ENCODE assay signal across 15 cellular contexts in genomic region chr13:33280923-33281322, GRCh38. TPM values are rescaled to one million over a fixed set of nuclear protein-coding genes. Genes with fewer than 3 reads are reported as not detected.
DNase-seq lines count a peak whose midpoint lies in the region; TF ChIP-seq lines count a peak whose summit lies in the region.
"Had no signal": no experiment of that assay in that cellular context is flagged by ENCODE, and none has a peak within 500 bp of the region (broad histone marks: within the 10 kb centered on the region; RNA-seq: fewer than 3 reads in every experiment).

No MANE protein-coding gene starts in this region.

- TF ChIP-seq POLR2A in stomach (IDR thresholded peaks at IDR 0.05), result no peak

- DNase-seq in M059J (ENCODE audit: low read depth), result peak; percentile 51
- DNase-seq in caudate nucleus (lab: John Stamatoyannopoulos, UW), result no peak
- peak; percentile 61 for DNase-seq in mesenchymal stem cell
- no peak for DNase-seq in stomach
- DNase-seq in SKM-1 treated with dmso at 0.1 percent for 144 hours (lab: John Stamatoyannopoulos, UW; ENCODE audit: unreplicated experiment), result no peak
- DNase-seq in G401 (ENCODE audit: low spot score), result no peak
- no peak for DNase-seq in activated CD4-positive, alpha-beta T cell treated with anti-CD3 and anti-CD28 coated beads, Interleukin-2, amount 50 U/mL, for 48 hours
- no peak for DNase-seq in D341Med (ENCODE audit: low spot score)
- DNase-seq: activated CD4-positive, alpha-beta T cell treated with anti-CD3 and anti-CD28 coated beads, Interleukin-2, amount 50 U/mL, for 1 hour; activated T-cell treated with anti-CD3 and anti-CD28 coated beads, Interleukin-2, amount 50 U/mL, for 48 hours; DMS53; GOT3; kidney glomerular epithelial cell; NCI-H146; NCI-H345 had no signal

- peak overlapping the region; percentile 38 for H3K27ac ChIP-seq in caudate nucleus (ENCODE audit: low read depth, low read length)
- H3K27ac ChIP-seq in mesenchymal stem cell (ENCODE audit: low read length, poor library complexity, severe bottlenecking), result peak overlapping the region; percentile 93
- peak overlapping the region in 4 of 5 donors; percentile 26 to 96 (median 44) for H3K27ac ChIP-seq in stomach

- no peaks in the 10 kb centered on the region for H3K27me3 ChIP-seq in mesenchymal stem cell (ENCODE audit: control insufficient read depth in 1 of 2, insufficient read depth in 1 of 2, low read length in 2 of 2)
- H3K27me3 ChIP-seq in stomach, result no peaks in the 10 kb centered on the region

- H3K36me3 ChIP-seq in mesenchymal stem cell (ENCODE audit: control insufficient read depth in 1 of 2, insufficient read depth in 2 of 2, low read depth in 1 of 2, low read length in 2 of 2), result peaks cover 0 to 3% of the 10 kb centered on the region in 2 experiments
- no peaks in the 10 kb centered on the region for H3K36me3 ChIP-seq in stomach

- no peaks in the 10 kb centered on the region for H3K79me1 ChIP-seq in mesenchymal stem cell (replicated peaks; ENCODE audit: low read length, poor library complexity, severe bottlenecking)

- no peak overlapping the region for H4K8ac ChIP-seq in mesenchymal stem cell (ENCODE audit: low read length)

- intact Hi-C loops in stomach (cut with DNase I; ENCODE audit: low total_unique reads), result no loop called here

- H3K4me2 ChIP-seq in mesenchymal stem cell (ENCODE audit: low read length, poor library complexity, severe bottlenecking), result no peak overlapping the region

- H2BK5ac ChIP-seq in mesenchymal stem cell (ENCODE audit: low read depth, low read length, poor library complexity, severe bottlenecking), result no peak overlapping the region

- H3K18ac ChIP-seq in mesenchymal stem cell (ENCODE audit: low read depth in 1 of 2, low read length in 2 of 2), result no peak overlapping the region

- H3K4ac ChIP-seq in mesenchymal stem cell (ENCODE audit: low read depth in 1 of 2, low read length in 2 of 2), result no peak overlapping the region

- peak overlapping the region in 1 of 2 experiments; percentile 62 for H3K4me3 ChIP-seq in mesenchymal stem cell (ENCODE audit: insufficient read depth in 1 of 2, low read depth in 1 of 2, low read length in 2 of 2)
- H3K4me3 ChIP-seq in stomach, result no peak overlapping the region

- TF ChIP-seq CTCF in stomach (IDR thresholded peaks at IDR 0.05), result no peak

- no peak overlapping the region for H2BK120ac ChIP-seq in mesenchymal stem cell (ENCODE audit: low read depth, low read length)

- H3K4me1 ChIP-seq in mesenchymal stem cell (ENCODE audit: control insufficient read depth, insufficient read depth, low read depth, low read length) (peaks cover 3% of the 10 kb centered on the region), stomach (peaks cover 13 to 84% (median 56%) of the 10 kb centered on the region in 4 donors)

- H3K23ac ChIP-seq in mesenchymal stem cell (ENCODE audit: low read length in 2 of 2), result no peak overlapping the region

- H3K14ac ChIP-seq in mesenchymal stem cell (ENCODE audit: low read length in 2 of 2), result no peak overlapping the region

- H4K91ac ChIP-seq in mesenchymal stem cell (ENCODE audit: low read length), result no peak overlapping the region

- 86% methylated on average over 4 of the region's 5 CpGs for WGBS in mesenchymal stem cell
- WGBS in stomach, 5 donors, result 83 to 92% (median 90%) methylated on average over 5 of the region's 5 CpGs

- H2BK12ac ChIP-seq in mesenchymal stem cell (ENCODE audit: low read length in 2 of 2), result no peak overlapping the region

- no peak overlapping the region for H2AFZ ChIP-seq in mesenchymal stem cell (ENCODE audit: low read depth, low read length)

- no peaks in the 10 kb centered on the region for H3K9me3 ChIP-seq in mesenchymal stem cell (ENCODE audit: control insufficient read depth, low read length)
- no peaks in the 10 kb centered on the region for H3K9me3 ChIP-seq in stomach

- in situ Hi-C loops in G401 (cut with HindIII; ENCODE audit: low sequenced_read_pairs), result no loop called here

- no peak for TF ChIP-seq EP300 in stomach (IDR thresholded peaks at IDR 0.05)

- peak overlapping the region; percentile 67 for H3K9ac ChIP-seq in mesenchymal stem cell (ENCODE audit: low read length)

- no peak overlapping the region for H2BK15ac ChIP-seq in mesenchymal stem cell (ENCODE audit: low read depth, poor library complexity, severe bottlenecking)

- H2AK5ac ChIP-seq in mesenchymal stem cell (ENCODE audit: low read length, severe bottlenecking), result no peak overlapping the region

RNA-seq across cellular contexts. Expression of gene STARD13, which starts 4.6 kb away (rescaled TPM):
- 6.6 and 9.4 TPM in 2 replicates for total RNA-seq in M059J (2014; rRNA removed; shearing (Covaris generic))
- 16.1 TPM for polyA plus RNA-seq in mesenchymal stem cell (2013, experiment 1 of 2)
- 14.5 TPM for polyA plus RNA-seq in mesenchymal stem cell (2013, experiment 2 of 2)
- 100 to 1,000 TPM in 1 of 5 donors, 10 to 100 TPM in 4; 41.3 to 158 (median 54.3) TPM for total RNA-seq in stomach
- polyA plus RNA-seq in stomach, result 1 to 10 TPM; 4.4 to 9.2 (median 6.7) TPM
- 0.06 and 0.20 TPM in 2 replicates for total RNA-seq in G401 (2014; rRNA removed; shearing (Covaris generic))

Comparison
In these comparisons a context has a peak if more than half of its experiments do, and no peak if none do; other contexts are left out.
1. DNase-seq: peak in M059J (single experiment) and mesenchymal stem cell (single experiment); none in caudate nucleus (0 of 61), stomach (single experiment), SKM-1 treated with dmso at 0.1 percent for 144 hours (single experiment), G401 (single experiment), activated CD4-positive, alpha-beta T cell treated with anti-CD3 and anti-CD28 coated beads, Interleukin-2, amount 50 U/mL, for 48 hours (0 of 2) and D341Med (single experiment).
2. H3K27ac ChIP-seq: peak in every context shown above with its lines; median percentile 93 in mesenchymal stem cell; 44 in stomach; 38 in caudate nucleus.